In genomic region chr3:150544040-150544439, GRCh38 we compare ENCODE assay signal across 8 cellular contexts. TPM values are rescaled to one million over a fixed set of nuclear protein-coding genes. Genes with fewer than 3 reads are reported as not detected.
DNase-seq lines count a peak whose midpoint lies in the region; ATAC-seq and TF ChIP-seq lines count a peak whose summit lies in the region.

No MANE protein-coding gene starts in this region.

- TF ChIP-seq POLR2A in adrenal gland (IDR thresholded peaks at IDR 0.05), result peak in 1 of 2 donors; percentile 35

- H3K4me3 ChIP-seq in HFF-Myc (replicated peaks; ENCODE audit: low read depth, low read length), result peak overlapping the region; percentile 61; the same call in 1 of the 2 replicates
- no peak overlapping the region for H3K4me3 ChIP-seq in adrenal gland

- intact Hi-C loops in adrenal gland (cut with DNase I), result no loop called here

- H3K27me3 ChIP-seq in adrenal gland, result no peaks in the 10 kb centered on the region

- peak overlapping the region in 3 of 5 donors; percentile 97 to 99 (median 99) for H3K27ac ChIP-seq in adrenal gland

- TF ChIP-seq CTCF in HFF-Myc (IDR thresholded peaks at IDR 0.05; ENCODE audit: low read depth, low read length, missing control alignments) (no peak), adrenal gland (IDR thresholded peaks at IDR 0.05) (no peak)

- H3K36me3 ChIP-seq in adrenal gland (replicated peaks in 1 of 2), result peaks cover 0 to 12% of the 10 kb centered on the region in 2 donors

- no peaks in the 10 kb centered on the region for H3K9me3 ChIP-seq in adrenal gland (replicated peaks in 1 of 3)

- DNase-seq in AG08396 (ENCODE audit: low spot score) (peak; percentile 29), HFF-Myc (ENCODE audit: extremely low read depth, low read depth) (no peak), adrenal gland (no peak), kidney glomerular epithelial cell (lab: John Stamatoyannopoulos, UW) (peak; percentile 28), HPDE6-E6E7 (ENCODE audit: extremely low spot score) (no peak), MV-4-11 (lab: John Stamatoyannopoulos, UW) (no peak), G401 (ENCODE audit: low spot score) (no peak)

- no peak for ATAC-seq in GM21786 (IDR thresholded peaks at IDR 0.05; ENCODE audit: unreplicated experiment)

- peaks cover 18 to 62% of the 10 kb centered on the region in 2 donors for H3K4me1 ChIP-seq in adrenal gland (replicated peaks in 1 of 2)

- in situ Hi-C loops in G401 (cut with HindIII; ENCODE audit: low sequenced_read_pairs), result no loop called here

RNA-seq across cellular contexts. Expression of gene SERP1, which starts 2.3 kb away (rescaled TPM):
- total RNA-seq in adrenal gland, result 100 to 1,000 TPM; 117 to 580 (median 238) TPM
- polyA plus RNA-seq in adrenal gland, result 100 to 1,000 TPM in 1 of 3 donors, 10 to 100 TPM in 2; 47.0 to 234 (median 56.9) TPM
- total RNA-seq in G401 (2014; rRNA removed; shearing (Covaris generic)), result 66.4 and 75.1 TPM in 2 replicates

RNA-seq across cellular contexts. Expression of gene EIF2A, which starts 2.5 kb away (rescaled TPM):
- 100 to 1,000 TPM in 3 of 8 donors, 10 to 100 TPM in 5; 70.0 to 178 (median 74.8) TPM for total RNA-seq in adrenal gland
- 100 to 1,000 TPM in 1 of 3 donors, 10 to 100 TPM in 2; 62.3 to 115 (median 66.8) TPM for polyA plus RNA-seq in adrenal gland
- total RNA-seq in G401 (2014; rRNA removed; shearing (Covaris generic)), result 196 and 269 TPM in 2 replicates

RNA-seq across cellular contexts. Expression of gene SELENOT, which starts 59.1 kb away (rescaled TPM):
- 100 to 1,000 TPM in 7 of 8 donors, 10 to 100 TPM in 1; 99.6 to 199 (median 151) TPM for total RNA-seq in adrenal gland
- polyA plus RNA-seq in adrenal gland, result 100 to 1,000 TPM in 1 of 3 donors, 10 to 100 TPM in 2; 19.4 to 323 (median 25.6) TPM
- 75.1 and 130 TPM in 2 replicates for total RNA-seq in G401 (2014; rRNA removed; shearing (Covaris generic))

Comparison
In these comparisons a context has a peak if more than half of its experiments do, and no peak if none do; other contexts are left out.
1. DNase-seq: peak in AG08396 (single experiment) and kidney glomerular epithelial cell (single experiment); none in HFF-Myc (single experiment), adrenal gland (0 of 7), HPDE6-E6E7 (single experiment), MV-4-11 (single experiment) and G401 (single experiment).